ENCODE assay signal across 16 cellular contexts in genomic region chr7:22361320-22361719, GRCh38. TPM values are rescaled to one million over a fixed set of nuclear protein-coding genes. Genes with fewer than 3 reads are reported as not detected.
A peak's percentile ranks its signal among the peaks of the same experiment; 100 is the strongest.
DNase-seq lines count a peak whose midpoint lies in the region; ATAC-seq and TF ChIP-seq lines count a peak whose summit lies in the region.
"Had no signal": no experiment of that assay in that cellular context is flagged by ENCODE, and none has a peak within 500 bp of the region (broad histone marks: within the 10 kb centered on the region; RNA-seq: fewer than 3 reads in every experiment).

No MANE protein-coding gene starts in this region.

- H3K27me3 ChIP-seq in DOHH2 (ENCODE audit: control insufficient read depth, low read length) (no peaks in the 10 kb centered on the region), body of pancreas (no peaks in the 10 kb centered on the region)
- H3K27me3 ChIP-seq: BE2C had no signal

- H3F3A ChIP-seq in DOHH2 (ENCODE audit: control insufficient read depth, insufficient read depth) = peaks cover 43% of the 10 kb centered on the region

- peak overlapping the region; percentile 73 for H3K27ac ChIP-seq in C4-2B
- peak overlapping the region; percentile 98 for H3K27ac ChIP-seq in DOHH2 (ENCODE audit: low read depth, low read length)
- peak overlapping the region; percentile 20 to 73 (median 59) for H3K27ac ChIP-seq in body of pancreas
- H3K27ac ChIP-seq: GM23248, HL-60 had no signal

- DNase-seq in NCI-H526 (lab: John Stamatoyannopoulos, UW) (peak; percentile 83 to 85), body of pancreas (no peak)
- no peak for DNase-seq in activated CD4-positive, alpha-beta T cell treated with anti-CD3 and anti-CD28 coated beads, Interleukin-2, amount 10 ng/mL, durations not matched to agents 24 days and 14 days
- DNase-seq: CD8-positive, alpha-beta T cell; NCI-H187; NCI-H2171; RPMI8226; T-helper 2 cell had no signal

- H3K36me3 ChIP-seq in DOHH2 (ENCODE audit: control insufficient read depth, low read length) (peaks cover 15% of the 10 kb centered on the region), body of pancreas (replicated peaks in 1 of 2; ENCODE audit: insufficient read depth in 1 of 2, low read depth in 2 of 2) (no peaks in the 10 kb centered on the region)
- H3K36me3 ChIP-seq: BE2C had no signal

- H3K4me1 ChIP-seq in DOHH2 (ENCODE audit: control insufficient read depth, low read length) = peaks cover 86% of the 10 kb centered on the region
- H3K4me1 ChIP-seq in body of pancreas = peaks cover 19% of the 10 kb centered on the region

- no peaks in the 10 kb centered on the region for H3K36me3 Mint-ChIP-seq in activated CD4-positive, alpha-beta T cell treated with anti-CD3 and anti-CD28 coated beads, Interleukin-2, amount 10 ng/mL, durations not matched to agents 24 days and 14 days (ENCODE audit: low read depth)
- H3K36me3 Mint-ChIP-seq: CD8-positive, alpha-beta T cell had no signal

- peak overlapping the region; percentile 63 for H3K4me2 ChIP-seq in DOHH2 (ENCODE audit: low read length)

- peaks cover under 1% of the 10 kb centered on the region; the same call in 1 of the 2 replicates for H4K20me1 ChIP-seq in DOHH2 (ENCODE audit: control insufficient read depth, insufficient read depth, low read depth, low read length)

- 71 to 76% methylated on average over 5 to 6 of the region's 6 CpGs for WGBS in body of pancreas, 2 donors

- H3K9me3 Mint-ChIP-seq in activated CD4-positive, alpha-beta T cell treated with anti-CD3 and anti-CD28 coated beads, Interleukin-2, amount 10 ng/mL, durations not matched to agents 24 days and 14 days = no peaks in the 10 kb centered on the region
- H3K9me3 Mint-ChIP-seq: CD8-positive, alpha-beta T cell had no signal

- peaks cover 3% of the 10 kb centered on the region for H3K4me1 Mint-ChIP-seq in activated CD4-positive, alpha-beta T cell treated with anti-CD3 and anti-CD28 coated beads, Interleukin-2, amount 10 ng/mL, durations not matched to agents 24 days and 14 days

- no peak overlapping the region for H3K27ac Mint-ChIP-seq in activated CD4-positive, alpha-beta T cell treated with anti-CD3 and anti-CD28 coated beads, Interleukin-2, amount 10 ng/mL, durations not matched to agents 24 days and 14 days
- H3K27ac Mint-ChIP-seq: CD8-positive, alpha-beta T cell had no signal

- H3K79me2 ChIP-seq in DOHH2 (ENCODE audit: control insufficient read depth, low read length) = peaks cover 38% of the 10 kb centered on the region

- H3K9me3 ChIP-seq in DOHH2 (ENCODE audit: control insufficient read depth, insufficient read depth, low read length) = no peaks in the 10 kb centered on the region
- H3K9me3 ChIP-seq in body of pancreas = peaks cover 0 to 3% (median 0%) of the 10 kb centered on the region in 3 donors

- no peak overlapping the region for H3K4me3 Mint-ChIP-seq in activated CD4-positive, alpha-beta T cell treated with anti-CD3 and anti-CD28 coated beads, Interleukin-2, amount 10 ng/mL, durations not matched to agents 24 days and 14 days
- H3K4me3 Mint-ChIP-seq: CD8-positive, alpha-beta T cell had no signal

- peaks cover 26% of the 10 kb centered on the region for H3K27me3 Mint-ChIP-seq in activated CD4-positive, alpha-beta T cell treated with anti-CD3 and anti-CD28 coated beads, Interleukin-2, amount 10 ng/mL, durations not matched to agents 24 days and 14 days

- intact Hi-C loops in body of pancreas (cut with DNase I) = no loop called here
- intact Hi-C loops in activated CD4-positive, alpha-beta T cell treated with anti-CD3 and anti-CD28 coated beads, Interleukin-2, amount 10 ng/mL, durations not matched to agents 24 days and 14 days (cut with micrococcal nuclease) = loop anchor here (10.0 kb wide), 1 partner anchor 93 kb away; no protein-coding TSS in a partner anchor

- ATAC-seq in body of pancreas (no peak), GM19463 (IDR thresholded peaks at IDR 0.05; ENCODE audit: unreplicated experiment) (no peak), GM18873 (IDR thresholded peaks at IDR 0.05; ENCODE audit: low FRiP score, unreplicated experiment) (no peak)
- ATAC-seq: CD8-positive, alpha-beta T cell; HCT116 had no signal

- no peak for TF ChIP-seq CTCF in C4-2B (conservative IDR thresholded peaks at IDR 0.05)
- TF ChIP-seq CTCF in DOHH2 (IDR thresholded peaks at IDR 0.05; ENCODE audit: low read depth, low read length, poor library complexity, severe bottlenecking) = no peak
- TF ChIP-seq CTCF in body of pancreas (IDR thresholded peaks at IDR 0.05) = no peak

- TF ChIP-seq POLR2A in body of pancreas (IDR thresholded peaks at IDR 0.05) = no peak

- H3K4me3 ChIP-seq in DOHH2 (ENCODE audit: low read length) (peak overlapping the region; percentile 60), body of pancreas (no peak overlapping the region)
- H3K4me3 ChIP-seq: GM23248 had no signal

- no peaks in the 10 kb centered on the region for H3K9me2 ChIP-seq in DOHH2 (replicated peaks; ENCODE audit: control insufficient read depth, low read length)

RNA-seq across cellular contexts. Expression of gene RAPGEF5, which starts 4.4 kb away (rescaled TPM):
- total RNA-seq in body of pancreas = 100 to 1,000 TPM in 1 of 2 donors, 10 to 100 TPM in 1; 68.0 to 151 TPM
- total RNA-seq in activated CD4-positive, alpha-beta T cell treated with anti-CD3 and anti-CD28 coated beads, Interleukin-2, amount 10 ng/mL, durations not matched to agents 24 days and 14 days = 0.54 and 0.73 TPM in 2 replicates

Comparison
In these comparisons a context has a peak if more than half of its experiments do, and no peak if none do; other contexts are left out.
1. DNase-seq: peak in NCI-H526 (2 of 2); none in body of pancreas (0 of 4) and activated CD4-positive, alpha-beta T cell treated with anti-CD3 and anti-CD28 coated beads, Interleukin-2, amount 10 ng/mL, durations not matched to agents 24 days and 14 days (single experiment).
2. RNA of gene RAPGEF5, which starts 4.4 kb away (total RNA-seq): 68.0 to 151 TPM in body of pancreas; 0.54 to 0.73 TPM in activated CD4-positive, alpha-beta T cell treated with anti-CD3 and anti-CD28 coated beads, Interleukin-2, amount 10 ng/mL, durations not matched to agents 24 days and 14 days; every median in the first group is over 10 times any median in the second.
3. Peak in every context shown above with its lines, with median percentiles within 50 percentile points of each other: H3K27ac ChIP-seq.